ENCODE assay signal across 28 cellular contexts in the genomic region with DNA sequence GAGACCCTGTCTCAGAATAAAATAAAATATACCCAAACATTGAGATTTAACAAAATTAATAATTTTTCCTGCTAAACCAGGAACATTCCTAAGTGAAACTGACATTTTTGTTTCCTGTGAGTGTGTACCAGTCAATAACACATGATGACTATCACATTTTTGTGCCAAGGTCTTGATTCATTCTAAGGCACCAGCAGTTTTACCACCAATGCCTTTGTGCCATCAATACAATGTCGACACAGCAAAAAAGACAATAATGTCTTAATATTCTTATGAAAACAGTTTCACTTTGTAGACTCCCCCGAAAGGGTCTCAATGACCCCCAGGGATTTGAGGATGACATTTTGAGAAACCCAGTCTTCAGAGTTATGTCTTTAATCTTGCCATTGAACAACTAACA. TPM values are rescaled to one million over a fixed set of nuclear protein-coding genes. Genes with fewer than 3 reads are reported as not detected.
"Had no signal": no experiment of that assay in that cellular context is flagged by ENCODE, and none has a peak within 500 bp of the region (broad histone marks: within the 10 kb centered on the region; RNA-seq: fewer than 3 reads in every experiment).

No MANE protein-coding gene starts in this region.

- ATAC-seq: activated CD4-positive, alpha-beta T cell treated with anti-CD3 and anti-CD28 coated beads for 36 hours; activated CD8-positive, alpha-beta memory T cell treated with anti-CD3 and anti-CD28 coated beads, Interleukin-2, amount 10 ng/mL, durations not matched to agents 7 days and 5 days; activated CD8-positive, alpha-beta T cell treated with anti-CD3 and anti-CD28 coated beads, Interleukin-2, amount 10 ng/mL, durations not matched to agents 7 days and 5 days; activated naive CD8-positive, alpha-beta T cell treated with anti-CD3 and anti-CD28 coated beads, Interleukin-2, amount 50 U/mL, for 24 hours; body of pancreas had no signal

- DNase-seq: activated CD4-positive, alpha-beta memory T cell treated with anti-CD3 and anti-CD28 coated beads for 36 hours; activated CD4-positive, alpha-beta T cell treated with anti-CD3 and anti-CD28 coated beads for 36 hours; activated CD4-positive, alpha-beta T cell treated with anti-CD3 and anti-CD28 coated beads, Interleukin-2, amount 10 ng/mL, durations not matched to agents 24 days and 14 days; activated CD4-positive, CD25-positive, alpha-beta regulatory T cell; activated CD4-positive, CD25-positive, alpha-beta regulatory T cell treated with anti-CD3 and anti-CD28 coated beads, Interleukin-2, amount 50 U/mL, for 72 hours; activated CD8-positive, alpha-beta memory T cell treated with anti-CD3 and anti-CD28 coated beads, Interleukin-2, amount 10 ng/mL, durations not matched to agents 7 days and 5 days; activated CD8-positive, alpha-beta memory T cell treated with anti-CD3 and anti-CD28 coated beads, Interleukin-2, amount 50 U/mL, for 4 hours; activated CD8-positive, alpha-beta T cell treated with anti-CD3 and anti-CD28 coated beads, Interleukin-2, amount 10 ng/mL, durations not matched to agents 7 days and 5 days; activated effector memory CD4-positive, alpha-beta T cell treated with anti-CD3 and anti-CD28 coated beads, Interleukin-2, amount 50 U/mL, for 16 hours; activated naive CD4-positive, alpha-beta T cell treated with anti-CD3 and anti-CD28 coated beads for 36 hours; activated naive CD8-positive, alpha-beta T cell treated with anti-CD3 and anti-CD28 coated beads for 36 hours; activated naive CD8-positive, alpha-beta T cell treated with anti-CD3 and anti-CD28 coated beads, Interleukin-2, amount 50 U/mL, for 24 hours; activated T-cell treated with anti-CD3 and anti-CD28 coated beads, Interleukin-2, amount 50 U/mL, for 1 hour; activated T-cell treated with anti-CD3 and anti-CD28 coated beads, Interleukin-2, amount 50 U/mL, for 48 hours; adrenal gland; amygdala; aorta; body of pancreas; caudate nucleus; colonic mucosa; effector CD8-positive, alpha-beta T cell; esophagus squamous epithelium; head of caudate nucleus; T-helper 2 cell had no signal

- H3K36me3 Mint-ChIP-seq: activated CD4-positive, alpha-beta memory T cell treated with anti-CD3 and anti-CD28 coated beads for 36 hours; activated CD8-positive, alpha-beta memory T cell treated with anti-CD3 and anti-CD28 coated beads, Interleukin-2, amount 10 ng/mL, durations not matched to agents 7 days and 5 days; activated naive CD4-positive, alpha-beta T cell treated with anti-CD3 and anti-CD28 coated beads, Interleukin-2, amount 50 U/mL, for 24 hours; activated naive CD8-positive, alpha-beta T cell treated with anti-CD3 and anti-CD28 coated beads for 36 hours had no signal

- H3K9me3 Mint-ChIP-seq: activated CD4-positive, alpha-beta T cell treated with anti-CD3 and anti-CD28 coated beads, Interleukin-2, amount 10 ng/mL, durations not matched to agents 24 days and 14 days; activated naive CD4-positive, alpha-beta T cell treated with anti-CD3 and anti-CD28 coated beads for 36 hours; activated naive CD4-positive, alpha-beta T cell treated with anti-CD3 and anti-CD28 coated beads, Interleukin-2, amount 50 U/mL, for 24 hours; activated naive CD8-positive, alpha-beta T cell treated with anti-CD3 and anti-CD28 coated beads for 36 hours; activated naive CD8-positive, alpha-beta T cell treated with anti-CD3 and anti-CD28 coated beads, Interleukin-2, amount 50 U/mL, for 24 hours; activated T-helper 1 cell treated with anti-CD3 and anti-CD28 coated beads, Interleukin-12 subunit alpha, Interleukin-12 subunit beta, Interleukin-2, Interleukin-4 antibody, amounts not matched to agents 30 ng/mL and 10 ng/mL and 1 ng/mL, durations not matched to agents 14 hours and 24 hours and 36 hours; activated T-helper 2 cell treated with anti-CD3 and anti-CD28 coated beads, Interferon-gamma antibody, Interleukin-2, Interleukin-4, amounts not matched to agents 10 μg/mL and 5 μg/mL and 100 μg/mL, durations not matched to agents 14 hours and 24 hours and 36 hours had no signal

- H3K4me1 Mint-ChIP-seq: activated CD4-positive, alpha-beta T cell treated with anti-CD3 and anti-CD28 coated beads for 36 hours; activated CD4-positive, alpha-beta T cell treated with anti-CD3 and anti-CD28 coated beads, Interleukin-2, amount 10 ng/mL, durations not matched to agents 24 days and 14 days; activated CD8-positive, alpha-beta memory T cell treated with anti-CD3 and anti-CD28 coated beads, Interleukin-2, amount 10 ng/mL, durations not matched to agents 7 days and 5 days; activated naive CD4-positive, alpha-beta T cell treated with anti-CD3 and anti-CD28 coated beads, Interleukin-2, amount 50 U/mL, for 24 hours; activated naive CD8-positive, alpha-beta T cell treated with anti-CD3 and anti-CD28 coated beads for 36 hours; activated naive CD8-positive, alpha-beta T cell treated with anti-CD3 and anti-CD28 coated beads, Interleukin-2, amount 50 U/mL, for 24 hours had no signal

- H3K27ac Mint-ChIP-seq: activated CD4-positive, alpha-beta memory T cell treated with anti-CD3 and anti-CD28 coated beads for 36 hours; activated CD4-positive, alpha-beta T cell treated with anti-CD3 and anti-CD28 coated beads for 36 hours; activated CD4-positive, alpha-beta T cell treated with anti-CD3 and anti-CD28 coated beads, Interleukin-2, amount 10 ng/mL, durations not matched to agents 24 days and 14 days; activated CD8-positive, alpha-beta memory T cell treated with anti-CD3 and anti-CD28 coated beads, Interleukin-2, amount 10 ng/mL, durations not matched to agents 7 days and 5 days; activated CD8-positive, alpha-beta T cell treated with anti-CD3 and anti-CD28 coated beads, Interleukin-2, amount 10 ng/mL, durations not matched to agents 7 days and 5 days; activated naive CD4-positive, alpha-beta T cell treated with anti-CD3 and anti-CD28 coated beads for 36 hours; activated naive CD4-positive, alpha-beta T cell treated with anti-CD3 and anti-CD28 coated beads, Interleukin-2, amount 50 U/mL, for 24 hours; activated naive CD8-positive, alpha-beta T cell treated with anti-CD3 and anti-CD28 coated beads for 36 hours; activated naive CD8-positive, alpha-beta T cell treated with anti-CD3 and anti-CD28 coated beads, Interleukin-2, amount 50 U/mL, for 24 hours; activated T-helper 1 cell treated with anti-CD3 and anti-CD28 coated beads, Interleukin-12 subunit alpha, Interleukin-12 subunit beta, Interleukin-2, Interleukin-4 antibody, amounts not matched to agents 30 ng/mL and 10 ng/mL and 1 ng/mL, durations not matched to agents 14 hours and 24 hours and 36 hours; activated T-helper 2 cell treated with anti-CD3 and anti-CD28 coated beads, Interferon-gamma antibody, Interleukin-2, Interleukin-4, amounts not matched to agents 10 μg/mL and 5 μg/mL and 100 μg/mL, durations not matched to agents 14 hours and 24 hours and 36 hours had no signal

- H3K4me3 Mint-ChIP-seq: activated CD4-positive, alpha-beta memory T cell treated with anti-CD3 and anti-CD28 coated beads for 36 hours; activated CD4-positive, alpha-beta T cell treated with anti-CD3 and anti-CD28 coated beads for 36 hours; activated CD4-positive, alpha-beta T cell treated with anti-CD3 and anti-CD28 coated beads, Interleukin-2, amount 10 ng/mL, durations not matched to agents 24 days and 14 days; activated CD8-positive, alpha-beta memory T cell treated with anti-CD3 and anti-CD28 coated beads, Interleukin-2, amount 10 ng/mL, durations not matched to agents 7 days and 5 days; activated CD8-positive, alpha-beta T cell treated with anti-CD3 and anti-CD28 coated beads, Interleukin-2, amount 10 ng/mL, durations not matched to agents 7 days and 5 days; activated naive CD4-positive, alpha-beta T cell treated with anti-CD3 and anti-CD28 coated beads for 36 hours; activated naive CD4-positive, alpha-beta T cell treated with anti-CD3 and anti-CD28 coated beads, Interleukin-2, amount 50 U/mL, for 24 hours; activated naive CD8-positive, alpha-beta T cell treated with anti-CD3 and anti-CD28 coated beads for 36 hours; activated naive CD8-positive, alpha-beta T cell treated with anti-CD3 and anti-CD28 coated beads, Interleukin-2, amount 50 U/mL, for 24 hours; activated T-helper 1 cell treated with anti-CD3 and anti-CD28 coated beads, Interleukin-12 subunit alpha, Interleukin-12 subunit beta, Interleukin-2, Interleukin-4 antibody, amounts not matched to agents 30 ng/mL and 10 ng/mL and 1 ng/mL, durations not matched to agents 14 hours and 24 hours and 36 hours had no signal

RNA-seq across cellular contexts. Expression of a gene that starts 7.2 kb away (rescaled TPM):
- total RNA-seq: activated CD4-positive, alpha-beta memory T cell treated with anti-CD3 and anti-CD28 coated beads for 36 hours; activated CD4-positive, alpha-beta T cell treated with anti-CD3 and anti-CD28 coated beads for 36 hours; activated CD4-positive, alpha-beta T cell treated with anti-CD3 and anti-CD28 coated beads, Interleukin-2, amount 10 ng/mL, durations not matched to agents 24 days and 14 days; activated CD8-positive, alpha-beta memory T cell treated with anti-CD3 and anti-CD28 coated beads for 36 hours; activated CD8-positive, alpha-beta memory T cell treated with anti-CD3 and anti-CD28 coated beads, Interleukin-2, amount 10 ng/mL, durations not matched to agents 7 days and 5 days; activated CD8-positive, alpha-beta T cell treated with anti-CD3 and anti-CD28 coated beads, Interleukin-2, amount 10 ng/mL, durations not matched to agents 7 days and 5 days; activated naive CD4-positive, alpha-beta T cell treated with anti-CD3 and anti-CD28 coated beads for 36 hours; activated naive CD8-positive, alpha-beta T cell treated with anti-CD3 and anti-CD28 coated beads for 36 hours; activated T-helper 1 cell treated with anti-CD3 and anti-CD28 coated beads, Interleukin-12 subunit alpha, Interleukin-12 subunit beta, Interleukin-2, Interleukin-4 antibody, amounts not matched to agents 30 ng/mL and 10 ng/mL and 1 ng/mL, durations not matched to agents 14 hours and 24 hours and 36 hours; activated T-helper 2 cell treated with anti-CD3 and anti-CD28 coated beads, Interferon-gamma antibody, Interleukin-2, Interleukin-4, amounts not matched to agents 10 μg/mL and 5 μg/mL and 100 μg/mL, durations not matched to agents 14 hours and 24 hours and 36 hours had no signal
